8 cellular contexts compared by ENCODE assay signal in genomic region chr4:177367336-177367735, GRCh38. TPM values are rescaled to one million over a fixed set of nuclear protein-coding genes. Genes with fewer than 3 reads are reported as not detected.
DNase-seq lines count a peak whose midpoint lies in the region; ATAC-seq and TF ChIP-seq lines count a peak whose summit lies in the region.

No MANE protein-coding gene starts in this region.

- ATAC-seq in stimulated activated naive CD8-positive, alpha-beta T cell treated with anti-CD3 and anti-CD28 coated beads, Interleukin-15, amount 100 ng/mL, for 72 hours = peak; percentile 78
- no peak for ATAC-seq in upper lobe of right lung
- no peak for ATAC-seq in HG02981 (IDR thresholded peaks at IDR 0.05; ENCODE audit: unreplicated experiment)

- no TSS peak for BruUV-seq in MCF 10A (replicated peaks; lab: Mats Ljungman, UMichigan)

- intact Hi-C loops in MCF 10A (cut with micrococcal nuclease) = no loop called here
- intact Hi-C loops in breast epithelium (cut with DNase I; ENCODE audit: low total_unique reads) = no loop called here
- intact Hi-C loops in upper lobe of right lung (cut with DNase I) = no loop called here

- H3K4me3 ChIP-seq in breast epithelium (no peak overlapping the region), choroid plexus epithelial cell (ENCODE audit: low read depth, low read length) (no peak overlapping the region), upper lobe of right lung (no peak overlapping the region)

- no peaks in the 10 kb centered on the region for H3K27me3 Mint-ChIP-seq in MCF 10A (ENCODE audit: insufficient read depth, unreplicated experiment)
- H3K27me3 Mint-ChIP-seq in stimulated activated naive CD8-positive, alpha-beta T cell treated with anti-CD3 and anti-CD28 coated beads, Interleukin-15, amount 100 ng/mL, for 72 hours = no peaks in the 10 kb centered on the region

- H3K9me3 ChIP-seq in breast epithelium = no peaks in the 10 kb centered on the region
- no peaks in the 10 kb centered on the region for H3K9me3 ChIP-seq in upper lobe of right lung

- H3K27ac ChIP-seq in breast epithelium (no peak overlapping the region), upper lobe of right lung (no peak overlapping the region)

- POLR2A ChIA-PET in MCF 10A (lab: Yijun Ruan, JAX) = no interaction called here

- H3K27me3 ChIP-seq in breast epithelium (no peaks in the 10 kb centered on the region), upper lobe of right lung (no peaks in the 10 kb centered on the region)

- no peaks in the 10 kb centered on the region for H3K4me1 Mint-ChIP-seq in MCF 10A (ENCODE audit: insufficient read depth, unreplicated experiment)
- no peaks in the 10 kb centered on the region for H3K4me1 Mint-ChIP-seq in stimulated activated naive CD8-positive, alpha-beta T cell treated with anti-CD3 and anti-CD28 coated beads, Interleukin-15, amount 100 ng/mL, for 72 hours

- H3K27ac Mint-ChIP-seq in MCF 10A (ENCODE audit: low read depth, unreplicated experiment) = no peak overlapping the region
- peak overlapping the region in 1 of 2 donors; percentile 38 for H3K27ac Mint-ChIP-seq in stimulated activated naive CD8-positive, alpha-beta T cell treated with anti-CD3 and anti-CD28 coated beads, Interleukin-15, amount 100 ng/mL, for 72 hours

- TF ChIP-seq POLR2A in breast epithelium (IDR thresholded peaks at IDR 0.05) = no peak

- no peaks in the 10 kb centered on the region for H3K36me3 ChIP-seq in breast epithelium
- H3K36me3 ChIP-seq in upper lobe of right lung = no peaks in the 10 kb centered on the region

- H3K9me3 Mint-ChIP-seq in MCF 10A (ENCODE audit: unreplicated experiment) = no peaks in the 10 kb centered on the region
- no peaks in the 10 kb centered on the region for H3K9me3 Mint-ChIP-seq in stimulated activated naive CD8-positive, alpha-beta T cell treated with anti-CD3 and anti-CD28 coated beads, Interleukin-15, amount 100 ng/mL, for 72 hours

- no peaks in the 10 kb centered on the region for H3K36me3 Mint-ChIP-seq in MCF 10A (ENCODE audit: insufficient read depth, unreplicated experiment)

- H3K4me1 ChIP-seq in breast epithelium (no peaks in the 10 kb centered on the region), upper lobe of right lung (no peaks in the 10 kb centered on the region)

- no peak for TF ChIP-seq CTCF in MCF 10A (IDR thresholded peaks at IDR 0.05; ENCODE audit: unreplicated experiment)
- TF ChIP-seq CTCF in breast epithelium (IDR thresholded peaks at IDR 0.05) = no peak
- peak; percentile 56 for TF ChIP-seq CTCF in choroid plexus epithelial cell (conservative IDR thresholded peaks at IDR 0.05; ENCODE audit: low read depth, low read length)
- TF ChIP-seq CTCF in upper lobe of right lung (IDR thresholded peaks at IDR 0.05) = no peak

- CTCF ChIA-PET in MCF 10A (lab: Yijun Ruan, JAX) = interaction anchor here (0.5 to 1.0 kb wide), 2 partner anchors 9 to 891 kb away, joined by 3 to 4 read pairs; no protein-coding TSS in a partner anchor

- DNase-seq in MCF 10A (ENCODE audit: unreplicated experiment) (peak; percentile 13), breast epithelium (ENCODE audit: low spot score in 2 of 2) (no peak), LHCN-M2 (ENCODE audit: low read depth) (peak; percentile 25), choroid plexus epithelial cell (ENCODE audit: low read depth) (peak; percentile 37), GM19240 (ENCODE audit: insufficient read length, low spot score) (no peak), upper lobe of right lung (no peak)
- no peak for DNase-seq in stimulated activated naive CD8-positive, alpha-beta T cell treated with anti-CD3 and anti-CD28 coated beads, Interleukin-15, amount 100 ng/mL, for 72 hours

- H3K4me3 Mint-ChIP-seq in MCF 10A (ENCODE audit: unreplicated experiment) = no peak overlapping the region
- H3K4me3 Mint-ChIP-seq in stimulated activated naive CD8-positive, alpha-beta T cell treated with anti-CD3 and anti-CD28 coated beads, Interleukin-15, amount 100 ng/mL, for 72 hours = no peak overlapping the region

RNA-seq across cellular contexts. Expression of gene NEIL3, which starts 57.7 kb away (rescaled TPM):
- total RNA-seq in MCF 10A (2022) (3.4 and 5.8 TPM in 2 replicates), breast epithelium (under 1 TPM in 1 of 3 donors, not detected in 2; 0.32 TPM), LHCN-M2 (2014; rRNA removed) (13.1 and 13.8 TPM in 2 replicates), upper lobe of right lung (0.52 TPM)
- 2.7 TPM for polyA plus RNA-seq in LHCN-M2 (2012)

Comparison
In these comparisons a context has a peak if more than half of its experiments do, and no peak if none do; other contexts are left out.
1. DNase-seq: peak in MCF 10A (single experiment), LHCN-M2 (single experiment) and choroid plexus epithelial cell (single experiment); none in breast epithelium (0 of 2), stimulated activated naive CD8-positive, alpha-beta T cell treated with anti-CD3 and anti-CD28 coated beads, Interleukin-15, amount 100 ng/mL, for 72 hours (0 of 2), GM19240 (single experiment) and upper lobe of right lung (single experiment).